ENCODE assay signal across 19 cellular contexts in the genomic region with DNA sequence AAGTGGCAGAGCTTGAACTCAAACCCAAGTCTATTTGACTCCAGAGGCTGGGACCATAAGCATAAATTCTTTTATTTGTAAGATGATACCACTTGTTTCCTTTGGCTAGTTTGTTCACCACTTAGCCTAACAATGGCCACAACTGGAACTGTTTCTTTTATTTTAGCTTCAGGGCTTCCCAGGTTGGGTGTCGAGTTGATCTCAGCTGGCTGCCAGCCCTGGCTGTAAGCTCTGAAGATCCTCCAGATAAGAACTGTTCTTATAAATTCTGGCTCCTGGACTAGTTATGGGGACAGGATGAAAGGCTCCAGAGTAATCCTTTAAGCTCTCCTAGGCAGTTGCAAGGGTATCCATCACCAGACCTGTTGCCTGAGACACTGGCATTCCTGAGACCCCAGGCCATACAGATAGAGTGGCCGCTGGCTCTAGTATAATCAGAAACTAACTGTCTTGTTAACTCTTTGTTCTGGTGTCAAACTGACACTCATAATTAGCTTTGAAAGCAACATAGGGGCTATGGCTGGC.
DNase-seq lines count a peak whose midpoint lies in the region; ATAC-seq and TF ChIP-seq lines count a peak whose summit lies in the region.
"Had no signal": no experiment of that assay in that cellular context is flagged by ENCODE, and none has a peak within 500 bp of the region (broad histone marks: within the 10 kb centered on the region; RNA-seq: fewer than 3 reads in every experiment).

No MANE protein-coding gene starts in this region.

- no peak overlapping the region for H3K27ac ChIP-seq in HEK293 (ENCODE audit: extremely low read depth, low read depth, low read length)
- H3K27ac ChIP-seq: A549; BLaER1 treated with 17β-estradiol and CSF1 and Interleukin-3, amounts not matched to agents 10 nM and 100 nM; SJSA1 had no signal

- no peak for TF ChIP-seq CTCF in HEK293 (tag by site-specific recombination; IDR thresholded peaks at IDR 0.05)

- CTCF ChIA-PET in HEK293 (lab: Yijun Ruan, JAX), result interaction anchor here (0.8 to 1.8 kb wide), 4 partner anchors 24 to 150 kb away, joined by 3 to 6 read pairs (median 4); no protein-coding TSS in a partner anchor

- H3K9me3 ChIP-seq in HEK293 (ENCODE audit: control insufficient read depth, insufficient read depth, low read depth, low read length), result no peaks in the 10 kb centered on the region
- H3K9me3 ChIP-seq: A549; BLaER1 treated with 17β-estradiol and CSF1 and Interleukin-3, amounts not matched to agents 10 nM and 100 nM; SJSA1 had no signal

- H3K36me3 ChIP-seq in HEK293 (ENCODE audit: control insufficient read depth in 2 of 2, insufficient read depth in 1 of 2, low read length in 2 of 2), result no peaks in the 10 kb centered on the region
- H3K36me3 ChIP-seq: BLaER1 treated with 17β-estradiol and CSF1 and Interleukin-3, amounts not matched to agents 10 nM and 100 nM; SJSA1 had no signal

- TF ChIP-seq POLR2A in erythroblast (IDR thresholded peaks at IDR 0.05; ENCODE audit: low read length), result no peak

- no peak overlapping the region for H3K4me3 ChIP-seq in HEK293 (ENCODE audit: low read depth, low read length)
- H3K4me3 ChIP-seq: A549; BLaER1 treated with 17β-estradiol and CSF1 and Interleukin-3, amounts not matched to agents 10 nM and 100 nM; SJSA1 had no signal

- DNase-seq in EH (ENCODE audit: low read depth), result peak; percentile 61
- peak; percentile 40 for DNase-seq in NCI-H82 treated with DMSO at 0.1 percent for 48 hours (lab: John Stamatoyannopoulos, UW; ENCODE audit: unreplicated experiment)
- DNase-seq in erythroblast (lab: John Stamatoyannopoulos, UW), result peak; percentile 19 to 35
- DNase-seq in SK-N-DZ (ENCODE audit: low spot score), result no peak
- DNase-seq in stimulated activated naive CD4-positive, alpha-beta T cell (lab: John Stamatoyannopoulos, UW), result no peak
- no peak for DNase-seq in SKM-1 (lab: John Stamatoyannopoulos, UW; ENCODE audit: unreplicated experiment)
- DNase-seq: CD8-positive, alpha-beta memory T cell; DND-41; GOT3; HFFc6; NCI-H1417 treated with DMSO at 0.1 percent for 48 hours; NCI-H2029; NCI-H510A treated with DMSO at 0.1 percent for 48 hours; OCI-M1 had no signal

- POLR2A ChIA-PET in HEK293 (lab: Yijun Ruan, JAX), result no interaction called here

- H3K4me1 ChIP-seq in HEK293 (ENCODE audit: control insufficient read depth, insufficient read depth, low read length), result no peaks in the 10 kb centered on the region
- H3K4me1 ChIP-seq: A549 had no signal

- ATAC-seq in GM21360 (IDR thresholded peaks at IDR 0.05; ENCODE audit: unreplicated experiment), result no peak
- ATAC-seq: A549 had no signal

TF ChIP-seq in HEK293, 187 proteins besides CTCF, POLR2A, EP300 and RAD21 (continues in another document):
- TF ChIP-seq SETDB1 (IDR thresholded peaks at IDR 0.05; ENCODE audit: insufficient read length, low read length), result peak; percentile 35
- TF ChIP-seq ZBTB49 (tag by site-specific recombination; IDR thresholded peaks at IDR 0.05; ENCODE audit: low read depth), result no peak
- TF ChIP-seq ZNF707 (tag by site-specific recombination; IDR thresholded peaks at IDR 0.05), result no peak
- no peak for TF ChIP-seq ZNF785 (tag by site-specific recombination; IDR thresholded peaks at IDR 0.05)
- TF ChIP-seq ZNF146 (tag by site-specific recombination; IDR thresholded peaks at IDR 0.05), result no peak
- TF ChIP-seq ZNF777 (tag by site-specific recombination; IDR thresholded peaks at IDR 0.05; ENCODE audit: borderline replicate concordance), result no peak
- no peak for TF ChIP-seq ZNF664 (tag by site-specific recombination; IDR thresholded peaks at IDR 0.05)
- no peak for TF ChIP-seq ZNF148 (tag by site-specific recombination; IDR thresholded peaks at IDR 0.05; ENCODE audit: borderline replicate concordance)
- TF ChIP-seq ZSCAN30 (tag by site-specific recombination; IDR thresholded peaks at IDR 0.05), result no peak
- TF ChIP-seq FEZF1 (tag by site-specific recombination; IDR thresholded peaks at IDR 0.05), result peak; percentile 48; the same call in 1 of the 2 replicates
- no peak for TF ChIP-seq ZNF658 (tag by site-specific recombination; IDR thresholded peaks at IDR 0.05)
- no peak for TF ChIP-seq ZNF830 (tag by site-specific recombination; IDR thresholded peaks at IDR 0.05; ENCODE audit: low read depth)
- no peak for TF ChIP-seq ZNF214 (tag by site-specific recombination; IDR thresholded peaks at IDR 0.05; ENCODE audit: borderline replicate concordance)
- TF ChIP-seq, protein P1, sequence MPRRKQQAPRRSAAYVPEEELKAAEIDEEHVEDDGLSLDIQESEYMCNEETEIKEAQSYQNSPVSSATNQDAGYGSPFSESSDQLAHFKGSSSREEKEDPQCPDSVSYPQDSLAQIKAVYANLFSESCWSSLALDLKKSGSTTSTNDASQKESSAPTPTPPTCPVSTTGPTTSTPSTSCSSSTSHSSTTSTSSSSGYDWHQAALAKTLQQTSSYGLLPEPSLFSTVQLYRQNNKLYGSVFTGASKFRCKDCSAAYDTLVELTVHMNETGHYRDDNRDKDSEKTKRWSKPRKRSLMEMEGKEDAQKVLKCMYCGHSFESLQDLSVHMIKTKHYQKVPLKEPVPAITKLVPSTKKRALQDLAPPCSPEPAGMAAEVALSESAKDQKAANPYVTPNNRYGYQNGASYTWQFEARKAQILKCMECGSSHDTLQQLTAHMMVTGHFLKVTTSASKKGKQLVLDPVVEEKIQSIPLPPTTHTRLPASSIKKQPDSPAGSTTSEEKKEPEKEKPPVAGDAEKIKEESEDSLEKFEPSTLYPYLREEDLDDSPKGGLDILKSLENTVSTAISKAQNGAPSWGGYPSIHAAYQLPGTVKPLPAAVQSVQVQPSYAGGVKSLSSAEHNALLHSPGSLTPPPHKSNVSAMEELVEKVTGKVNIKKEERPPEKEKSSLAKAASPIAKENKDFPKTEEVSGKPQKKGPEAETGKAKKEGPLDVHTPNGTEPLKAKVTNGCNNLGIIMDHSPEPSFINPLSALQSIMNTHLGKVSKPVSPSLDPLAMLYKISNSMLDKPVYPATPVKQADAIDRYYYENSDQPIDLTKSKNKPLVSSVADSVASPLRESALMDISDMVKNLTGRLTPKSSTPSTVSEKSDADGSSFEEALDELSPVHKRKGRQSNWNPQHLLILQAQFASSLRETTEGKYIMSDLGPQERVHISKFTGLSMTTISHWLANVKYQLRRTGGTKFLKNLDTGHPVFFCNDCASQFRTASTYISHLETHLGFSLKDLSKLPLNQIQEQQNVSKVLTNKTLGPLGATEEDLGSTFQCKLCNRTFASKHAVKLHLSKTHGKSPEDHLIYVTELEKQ (tag by site-specific recombination; IDR thresholded peaks at IDR 0.05; ENCODE audit: borderline replicate concordance), result no peak
- peak; percentile 45; the same call in 1 of the 2 replicates for TF ChIP-seq OSR2 (tag by site-specific recombination; IDR thresholded peaks at IDR 0.05)
- TF ChIP-seq ZBTB1 (tag by site-specific recombination; IDR thresholded peaks at IDR 0.05), result no peak
- no peak for TF ChIP-seq ZNF596 (tag by site-specific recombination; IDR thresholded peaks at IDR 0.05)

Comparison
In these comparisons a context has a peak if more than half of its experiments do, and no peak if none do; other contexts are left out.
1. DNase-seq: peak in EH (single experiment), NCI-H82 treated with DMSO at 0.1 percent for 48 hours (single experiment) and erythroblast (2 of 2); none in SK-N-DZ (single experiment), stimulated activated naive CD4-positive, alpha-beta T cell (0 of 6) and SKM-1 (single experiment).